8 cellular contexts compared by ENCODE assay signal in genomic region chr7:130912086-130912909, GRCh38.
DNase-seq lines count a peak whose midpoint lies in the region; ATAC-seq, FAIRE-seq and TF ChIP-seq lines count a peak whose summit lies in the region.

No MANE protein-coding gene starts in this region.

- no peak for FAIRE-seq in keratinocyte (lab: Jason Lieb, UNC)

- H3K4me2 ChIP-seq in keratinocyte (ENCODE audit: control insufficient read depth, extremely low read depth, insufficient read depth, low read depth, low read length): peak overlapping the region; percentile 75

- H3K9me3 ChIP-seq in keratinocyte (ENCODE audit: control insufficient read depth, low read depth, low read length): no peaks in the 10 kb centered on the region

- peaks cover 57% of the 10 kb centered on the region for H3K4me1 ChIP-seq in keratinocyte (ENCODE audit: control insufficient read depth, extremely low read depth, insufficient read depth, low read length)

- H2AFZ ChIP-seq in keratinocyte (ENCODE audit: control insufficient read depth, low read length): no peak overlapping the region

- H3K27ac ChIP-seq in keratinocyte (ENCODE audit: control insufficient read depth, insufficient read depth, low read length) (peak overlapping the region; percentile 100), substantia nigra (ENCODE audit: low read depth, low read length, poor library complexity, severe bottlenecking) (peak overlapping the region; percentile 63)

- dilution Hi-C loops in keratinocyte (cut with MboI; ENCODE audit: extremely low pct_ligation_motif_present, low sequenced_read_pairs): no loop called here

- H3K36me3 Mint-ChIP-seq in activated naive CD8-positive, alpha-beta T cell treated with anti-CD3 and anti-CD28 coated beads for 36 hours: peaks cover 84% of the 10 kb centered on the region

- H3K9ac ChIP-seq in keratinocyte (ENCODE audit: control insufficient read depth, extremely low read depth, insufficient read depth, low read length): peak overlapping the region; percentile 98

- peak overlapping the region; percentile 57 to 100 (median 99) for H3K4me3 ChIP-seq in keratinocyte (ENCODE audit: control insufficient read depth in 2 of 3, extremely low read depth in 1 of 3, insufficient read depth in 2 of 3, low read depth in 1 of 3, low read length in 3 of 3)

- H3K36me3 ChIP-seq in keratinocyte (ENCODE audit: control insufficient read depth in 2 of 2, extremely low read depth in 1 of 2, insufficient read depth in 2 of 2, low read length in 2 of 2): peaks cover 14 to 31% of the 10 kb centered on the region in 2 experiments

- no peaks in the 10 kb centered on the region for H3K9me3 Mint-ChIP-seq in activated naive CD8-positive, alpha-beta T cell treated with anti-CD3 and anti-CD28 coated beads for 36 hours

- H3K27ac Mint-ChIP-seq in activated naive CD8-positive, alpha-beta T cell treated with anti-CD3 and anti-CD28 coated beads for 36 hours: peak overlapping the region; percentile 94

- peaks cover 69% of the 10 kb centered on the region for H3K79me2 ChIP-seq in keratinocyte (ENCODE audit: control insufficient read depth, insufficient read depth, low read length)

- TF ChIP-seq CTCF in keratinocyte (optimal IDR thresholded peaks at IDR 0.05 in 1 of 3, IDR thresholded peaks at IDR 0.05 in 1 of 3, conservative IDR thresholded peaks at IDR 0.05 in 1 of 3; ENCODE audit: extremely low read depth in 1 of 3, insufficient read depth in 2 of 3, low read length in 3 of 3): no peak

- H3K4me1 Mint-ChIP-seq in activated naive CD8-positive, alpha-beta T cell treated with anti-CD3 and anti-CD28 coated beads for 36 hours: peaks cover 85% of the 10 kb centered on the region

- H4K20me1 ChIP-seq in keratinocyte (ENCODE audit: control insufficient read depth, extremely low read depth, insufficient read depth, low read length): peaks cover 5% of the 10 kb centered on the region

- ATAC-seq in GM18505 (IDR thresholded peaks at IDR 0.05; ENCODE audit: unreplicated experiment) (peak; percentile 13), HG03280 (IDR thresholded peaks at IDR 0.05; ENCODE audit: unreplicated experiment) (peak; percentile 6), HG03460 (IDR thresholded peaks at IDR 0.05; ENCODE audit: unreplicated experiment) (no peak)

- H3K9me1 ChIP-seq in keratinocyte (ENCODE audit: control insufficient read depth, extremely low read depth, insufficient read depth, low read length): no peaks in the 10 kb centered on the region

- H3K27me3 Mint-ChIP-seq in activated naive CD8-positive, alpha-beta T cell treated with anti-CD3 and anti-CD28 coated beads for 36 hours: peaks cover 4% of the 10 kb centered on the region

- no peaks in the 10 kb centered on the region for H3K27me3 ChIP-seq in keratinocyte (ENCODE audit: control insufficient read depth, extremely low read depth, insufficient read depth, low read length)

- no peak for DNase-seq in activated naive CD8-positive, alpha-beta T cell treated with anti-CD3 and anti-CD28 coated beads for 36 hours
- DNase-seq in keratinocyte (ENCODE audit: low read depth, low spot score) (no peak), substantia nigra (lab: John Stamatoyannopoulos, UW) (no peak), NCI-H1092 (lab: John Stamatoyannopoulos, UW) (no peak), HuH-7.5 (ENCODE audit: low spot score) (no peak)

- TF ChIP-seq POLR2A in GM18505 (IDR thresholded peaks at IDR 0.05; ENCODE audit: borderline replicate concordance, extremely low read depth, insufficient read depth, insufficient read length): no peak

- peak overlapping the region; percentile 87 for H3K4me3 Mint-ChIP-seq in activated naive CD8-positive, alpha-beta T cell treated with anti-CD3 and anti-CD28 coated beads for 36 hours
